ENCODE assay signal across 13 cellular contexts in genomic region chr3:51395493-51396213, GRCh38. TPM values are rescaled to one million over a fixed set of nuclear protein-coding genes. Genes with fewer than 3 reads are reported as not detected.
DNase-seq lines count a peak whose midpoint lies in the region; ATAC-seq, FAIRE-seq and TF ChIP-seq lines count a peak whose summit lies in the region.
"Had no signal": no experiment of that assay in that cellular context is flagged by ENCODE, and none has a peak within 500 bp of the region (broad histone marks: within the 10 kb centered on the region; RNA-seq: fewer than 3 reads in every experiment).

No MANE protein-coding gene starts in this region.

- TF ChIP-seq POLR2A in GM12892 (IDR thresholded peaks at IDR 0.05; ENCODE audit: low read depth, low read length), result peak; percentile 33

- H3K27ac ChIP-seq in kidney (ENCODE audit: low read depth in 2 of 2, low read length in 2 of 2), result no peak overlapping the region
- H3K27ac ChIP-seq: Peyer's patch, suprapubic skin had no signal

- H3K4me1 Mint-ChIP-seq in CD14-positive monocyte (peaks cover 44% of the 10 kb centered on the region), natural killer cell (peaks cover 15 to 39% of the 10 kb centered on the region in 2 donors)
- H3K4me1 Mint-ChIP-seq in activated naive CD8-positive, alpha-beta T cell treated with anti-CD3 and anti-CD28 coated beads, Interleukin-2, amount 10 ng/mL, durations not matched to agents 7 days and 5 days, result peaks cover 24% of the 10 kb centered on the region

- H3K9ac ChIP-seq in kidney (ENCODE audit: low read length in 2 of 2), result no peak overlapping the region

- no peak for FAIRE-seq in GM12892 (lab: Jason Lieb, UNC)
- FAIRE-seq in kidney (lab: Jason Lieb, UNC), result no peak

- ATAC-seq in activated naive CD8-positive, alpha-beta T cell treated with anti-CD3 and anti-CD28 coated beads, Interleukin-2, amount 10 ng/mL, durations not matched to agents 7 days and 5 days (ENCODE audit: low read depth), result no peak
- ATAC-seq in natural killer cell (no peak), GM19395 (IDR thresholded peaks at IDR 0.05; ENCODE audit: unreplicated experiment) (no peak)

- no peak for DNase-seq in CD14-positive monocyte (ENCODE audit: low spot score)
- DNase-seq in GM12892 (ENCODE audit: insufficient read length), result no peak
- peak; percentile 24 for DNase-seq in activated naive CD8-positive, alpha-beta T cell treated with anti-CD3 and anti-CD28 coated beads, Interleukin-2, amount 10 ng/mL, durations not matched to agents 7 days and 5 days
- DNase-seq in natural killer cell, result no peak
- no peak for DNase-seq in cerebellum (ENCODE audit: low spot score)
- no peak for DNase-seq in NCI-H748 (lab: John Stamatoyannopoulos, UW; ENCODE audit: unreplicated experiment)
- DNase-seq in kidney, result no peak
- DNase-seq: esophagus squamous epithelium, MV-4-11, retina had no signal

- no peak for TF ChIP-seq CTCF in CD14-positive monocyte (IDR thresholded peaks at IDR 0.05)
- TF ChIP-seq CTCF in natural killer cell (IDR thresholded peaks at IDR 0.05), result no peak
- TF ChIP-seq CTCF in kidney (IDR thresholded peaks at IDR 0.05; ENCODE audit: borderline replicate concordance, extremely low read depth, insufficient read depth), result no peak

- POLR2A ChIA-PET in activated naive CD8-positive, alpha-beta T cell treated with anti-CD3 and anti-CD28 coated beads, Interleukin-2, amount 10 ng/mL, durations not matched to agents 7 days and 5 days (lab: Charles Lee), result no interaction called here

- H3K9me3 ChIP-seq in kidney (ENCODE audit: control insufficient read depth in 1 of 2, low read length in 2 of 2), result no peaks in the 10 kb centered on the region
- H3K9me3 ChIP-seq: esophagus squamous epithelium, Peyer's patch, suprapubic skin had no signal

- intact Hi-C loops in CD14-positive monocyte (cut with micrococcal nuclease), result loop anchor here in 1 of 2 donors (10.0 kb wide), 1 partner anchor 1041 kb away; the partner anchor contains the start of genes CYB561D2, NPRL2 and TMEM115
- intact Hi-C loops in natural killer cell (cut with micrococcal nuclease), result no loop called here
- intact Hi-C loops in kidney (cut with DNase I), result no loop called here

- H3K4me3 ChIP-seq in kidney (ENCODE audit: low read length in 2 of 2), result no peak overlapping the region
- H3K4me3 ChIP-seq: esophagus squamous epithelium, Peyer's patch, suprapubic skin had no signal

- peaks cover 7 to 21% of the 10 kb centered on the region in 2 donors for H3K4me1 ChIP-seq in kidney (ENCODE audit: control insufficient read depth in 1 of 2, insufficient read depth in 1 of 2, low read depth in 1 of 2, low read length in 2 of 2)

- H3K9me3 Mint-ChIP-seq in CD14-positive monocyte, result peaks cover 0 to 3% (median 0%) of the 10 kb centered on the region in 7 donors
- H3K9me3 Mint-ChIP-seq in activated naive CD8-positive, alpha-beta T cell treated with anti-CD3 and anti-CD28 coated beads, Interleukin-2, amount 10 ng/mL, durations not matched to agents 7 days and 5 days, result no peaks in the 10 kb centered on the region
- H3K9me3 Mint-ChIP-seq in natural killer cell, result no peaks in the 10 kb centered on the region

- peaks cover 56 to 73% of the 10 kb centered on the region in 2 donors for H3K36me3 Mint-ChIP-seq in CD14-positive monocyte
- H3K36me3 Mint-ChIP-seq in activated naive CD8-positive, alpha-beta T cell treated with anti-CD3 and anti-CD28 coated beads, Interleukin-2, amount 10 ng/mL, durations not matched to agents 7 days and 5 days, result peaks cover 23% of the 10 kb centered on the region
- H3K36me3 Mint-ChIP-seq in natural killer cell, result peaks cover 6% of the 10 kb centered on the region

- H3K27me3 Mint-ChIP-seq in CD14-positive monocyte (ENCODE audit: low read depth in 3 of 3), result peaks cover 0 to 2% (median 0%) of the 10 kb centered on the region in 3 donors
- H3K27me3 Mint-ChIP-seq in activated naive CD8-positive, alpha-beta T cell treated with anti-CD3 and anti-CD28 coated beads, Interleukin-2, amount 10 ng/mL, durations not matched to agents 7 days and 5 days, result no peaks in the 10 kb centered on the region
- no peaks in the 10 kb centered on the region for H3K27me3 Mint-ChIP-seq in natural killer cell (ENCODE audit: low read depth in 2 of 2)

- H3K27ac Mint-ChIP-seq in CD14-positive monocyte (peak overlapping the region in 6 of 7 donors; percentile 32 to 70 (median 58)), natural killer cell (peak overlapping the region; percentile 82)
- H3K27ac Mint-ChIP-seq in activated naive CD8-positive, alpha-beta T cell treated with anti-CD3 and anti-CD28 coated beads, Interleukin-2, amount 10 ng/mL, durations not matched to agents 7 days and 5 days, result peak overlapping the region; percentile 70

- H3K4me3 Mint-ChIP-seq in CD14-positive monocyte, result no peak overlapping the region
- no peak overlapping the region for H3K4me3 Mint-ChIP-seq in activated naive CD8-positive, alpha-beta T cell treated with anti-CD3 and anti-CD28 coated beads, Interleukin-2, amount 10 ng/mL, durations not matched to agents 7 days and 5 days
- H3K4me3 Mint-ChIP-seq in natural killer cell, result no peak overlapping the region

- peaks cover 23 to 33% of the 10 kb centered on the region in 2 donors for H3K36me3 ChIP-seq in kidney (ENCODE audit: control insufficient read depth in 1 of 2, insufficient read depth in 2 of 2, low read length in 2 of 2)

RNA-seq across cellular contexts. Expression of gene RBM15B, which starts 4.6 kb away (rescaled TPM):
- polyA plus RNA-seq in CD14-positive monocyte (1 to 10 TPM; 7.1 to 9.1 TPM), kidney (ENCODE audit: insufficient read depth, low read depth, low replicate concordance) (9.8 TPM)
- polyA plus RNA-seq in GM12892 (2012; ENCODE audit: missing spikeins), result 8.9 TPM
- total RNA-seq in activated naive CD8-positive, alpha-beta T cell treated with anti-CD3 and anti-CD28 coated beads, Interleukin-2, amount 10 ng/mL, durations not matched to agents 7 days and 5 days, result 10 to 100 TPM; 30.5 to 32.6 TPM
- total RNA-seq in natural killer cell (10 to 100 TPM; 23.7 to 29.0 (median 28.6) TPM), cerebellum (30.5 TPM), kidney (28.0 TPM)

RNA-seq across cellular contexts. Expression of gene MANF, which starts 10.6 kb away (rescaled TPM):
- polyA plus RNA-seq in CD14-positive monocyte (10 to 100 TPM; 23.6 to 30.2 TPM), kidney (ENCODE audit: insufficient read depth, low read depth, low replicate concordance) (224 TPM)
- 80.7 TPM for polyA plus RNA-seq in GM12892 (2012; ENCODE audit: missing spikeins)
- 10 to 100 TPM; 86.2 to 88.2 TPM for total RNA-seq in activated naive CD8-positive, alpha-beta T cell treated with anti-CD3 and anti-CD28 coated beads, Interleukin-2, amount 10 ng/mL, durations not matched to agents 7 days and 5 days
- total RNA-seq in natural killer cell (10 to 100 TPM; 51.7 to 58.6 (median 58.3) TPM), cerebellum (19.3 TPM), kidney (96.5 TPM)
